ENCODE assay signal across 8 cellular contexts in the genomic region with DNA sequence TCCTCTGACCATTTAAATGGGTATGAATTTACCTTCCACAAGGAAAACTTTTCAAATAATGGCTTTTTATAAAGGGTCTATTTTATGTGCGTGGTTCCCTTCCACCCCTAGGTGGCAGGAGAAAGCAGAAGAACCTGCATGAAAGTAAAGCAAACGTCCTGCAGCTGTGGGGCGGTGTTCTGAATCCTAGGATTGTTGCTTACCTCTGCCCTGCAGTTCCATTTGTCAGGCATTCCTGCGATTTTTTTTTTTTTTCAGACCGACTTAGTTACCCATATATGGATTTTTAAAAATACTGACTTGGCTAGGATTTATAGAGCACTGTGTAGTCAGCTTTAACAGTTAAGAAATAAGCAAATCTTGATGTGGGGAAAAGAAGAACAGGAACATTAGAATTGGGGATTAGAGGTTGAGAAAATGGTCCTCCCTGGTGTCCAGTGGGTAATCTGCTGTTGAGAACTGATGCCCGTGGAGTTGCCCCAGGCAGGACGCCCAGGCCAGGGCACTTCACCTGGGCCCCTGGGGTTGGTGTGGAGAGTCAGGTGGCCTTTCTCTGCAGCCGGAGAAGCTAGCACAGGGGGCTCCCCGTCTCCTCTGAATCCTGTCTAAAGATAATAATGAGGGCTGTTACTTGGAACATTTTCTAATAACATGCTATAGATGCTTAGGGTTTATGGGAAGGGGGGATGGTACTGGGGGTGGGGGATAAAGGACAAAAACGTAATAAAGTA. TPM values are rescaled to one million over a fixed set of nuclear protein-coding genes. Genes with fewer than 3 reads are reported as not detected.
DNase-seq lines count a peak whose midpoint lies in the region; ATAC-seq and TF ChIP-seq lines count a peak whose summit lies in the region.

No MANE protein-coding gene starts in this region.

- H3K4me3 Mint-ChIP-seq in central memory CD8-positive, alpha-beta T cell: no peak overlapping the region

- H3K9me3 Mint-ChIP-seq in central memory CD8-positive, alpha-beta T cell: no peaks in the 10 kb centered on the region

- no peak overlapping the region for H3K4me3 ChIP-seq in AG10803 (ENCODE audit: low read length)

- H3K36me3 Mint-ChIP-seq in central memory CD8-positive, alpha-beta T cell (ENCODE audit: insufficient read depth): peaks cover 28% of the 10 kb centered on the region

- H3K27me3 Mint-ChIP-seq in central memory CD8-positive, alpha-beta T cell: no peaks in the 10 kb centered on the region

- ATAC-seq in GM18498 (IDR thresholded peaks at IDR 0.05; ENCODE audit: unreplicated experiment) (peak; percentile 46), left lobe of liver (peak; percentile 81), GM18873 (IDR thresholded peaks at IDR 0.05; ENCODE audit: low FRiP score, unreplicated experiment) (no peak)
- ATAC-seq in central memory CD8-positive, alpha-beta T cell (replicated peaks; ENCODE audit: extremely low read depth, poor library complexity, severe bottlenecking): peak; percentile 53

- TF ChIP-seq CTCF in AG10803 (conservative IDR thresholded peaks at IDR 0.05; ENCODE audit: low read length): peak; percentile 89

- peaks cover 48% of the 10 kb centered on the region for H3K4me1 Mint-ChIP-seq in central memory CD8-positive, alpha-beta T cell

- H3K27ac Mint-ChIP-seq in central memory CD8-positive, alpha-beta T cell (ENCODE audit: low read depth): no peak overlapping the region

- DNase-seq in AG10803 (ENCODE audit: low read depth): peak; percentile 80
- peak; percentile 84 for DNase-seq in M059J (ENCODE audit: low read depth)
- peak; percentile 23 for DNase-seq in T-helper 9 cell
- DNase-seq in central memory CD8-positive, alpha-beta T cell (ENCODE audit: low spot score in 2 of 2): peak in 1 of 2 donors; percentile 18
- DNase-seq in left lobe of liver (ENCODE audit: low spot score): peak; percentile 61
- peak; percentile 32 to 36 for DNase-seq in stimulated activated CD4-positive, alpha-beta T cell treated with anti-CD3 and anti-CD28 coated beads, Interleukin-2, amount 100 ng/mL, for 48 hours

RNA-seq across cellular contexts. Expression of a gene that starts 30.4 kb away (rescaled TPM):
- total RNA-seq in M059J (2014; rRNA removed; shearing (Covaris generic)): not detected in 2 replicates
- total RNA-seq in left lobe of liver: 2.6 TPM

RNA-seq across cellular contexts. Expression of a gene that starts 30.8 kb away (rescaled TPM):
- 7.5 and 17.2 TPM in 2 replicates for total RNA-seq in M059J (2014; rRNA removed; shearing (Covaris generic))
- total RNA-seq in left lobe of liver: 7.3 TPM

RNA-seq across cellular contexts. Expression of a gene that starts 43.3 kb away (rescaled TPM):
- 146 and 187 TPM in 2 replicates for total RNA-seq in M059J (2014; rRNA removed; shearing (Covaris generic))
- 192 TPM for total RNA-seq in left lobe of liver

RNA-seq across cellular contexts. Expression of a gene that starts 57.3 kb away (rescaled TPM):
- 390 and 442 TPM in 2 replicates for total RNA-seq in M059J (2014; rRNA removed; shearing (Covaris generic))
- total RNA-seq in left lobe of liver: 361 TPM
